ENCODE assay signal across 1 cellular context in the genomic region with DNA sequence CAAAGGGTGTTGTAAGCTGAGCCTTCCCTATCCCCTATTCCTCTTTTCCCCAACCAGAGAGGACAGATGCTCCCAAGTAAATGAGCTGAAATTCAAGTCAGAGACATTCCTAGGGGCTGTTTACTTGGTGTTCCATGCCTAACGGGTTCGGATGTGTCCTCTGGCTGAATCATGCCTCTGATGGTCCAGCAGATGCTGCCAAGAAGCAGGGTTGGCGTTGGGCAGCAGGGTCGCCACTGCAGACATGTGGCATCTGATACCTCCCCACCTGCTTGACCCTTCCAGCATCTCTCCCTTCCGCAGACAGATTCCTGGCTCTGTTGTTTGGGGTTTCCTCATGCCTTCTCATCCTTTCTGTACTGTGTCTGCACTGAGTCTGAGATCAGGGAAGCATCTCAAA.
TF ChIP-seq lines count a peak whose summit lies in the region.

No MANE protein-coding gene starts in this region.

TF ChIP-seq in SK-N-SH treated with all-trans-retinoic acid at 6 μM for 48 hours, 23 proteins besides CTCF, POLR2A, EP300 and RAD21 (continued from another document):
- no peak for TF ChIP-seq CREB5 (CRISPR knock-in tag; IDR thresholded peaks at IDR 0.05; ENCODE audit: low read depth)
- TF ChIP-seq, protein P1, sequence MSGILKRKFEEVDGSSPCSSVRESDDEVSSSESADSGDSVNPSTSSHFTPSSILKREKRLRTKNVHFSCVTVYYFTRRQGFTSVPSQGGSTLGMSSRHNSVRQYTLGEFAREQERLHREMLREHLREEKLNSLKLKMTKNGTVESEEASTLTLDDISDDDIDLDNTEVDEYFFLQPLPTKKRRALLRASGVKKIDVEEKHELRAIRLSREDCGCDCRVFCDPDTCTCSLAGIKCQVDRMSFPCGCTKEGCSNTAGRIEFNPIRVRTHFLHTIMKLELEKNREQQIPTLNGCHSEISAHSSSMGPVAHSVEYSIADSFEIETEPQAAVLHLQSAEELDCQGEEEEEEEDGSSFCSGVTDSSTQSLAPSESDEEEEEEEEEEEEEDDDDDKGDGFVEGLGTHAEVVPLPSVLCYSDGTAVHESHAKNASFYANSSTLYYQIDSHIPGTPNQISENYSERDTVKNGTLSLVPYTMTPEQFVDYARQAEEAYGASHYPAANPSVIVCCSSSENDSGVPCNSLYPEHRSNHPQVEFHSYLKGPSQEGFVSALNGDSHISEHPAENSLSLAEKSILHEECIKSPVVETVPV (CRISPR knock-in tag; IDR thresholded peaks at IDR 0.05): no peak
- TF ChIP-seq ZC3H10 (CRISPR knock-in tag; IDR thresholded peaks at IDR 0.05): no peak
- TF ChIP-seq ISL1 (CRISPR knock-in tag; IDR thresholded peaks at IDR 0.05): no peak
- no peak for TF ChIP-seq SNAI2 (CRISPR knock-in tag; IDR thresholded peaks at IDR 0.05)
- TF ChIP-seq GLIS3 (CRISPR knock-in tag; IDR thresholded peaks at IDR 0.05): no peak
- TF ChIP-seq ZFP3 (CRISPR knock-in tag; IDR thresholded peaks at IDR 0.05): no peak
- TF ChIP-seq POU6F1 (CRISPR knock-in tag; IDR thresholded peaks at IDR 0.05; ENCODE audit: borderline replicate concordance, low read depth): no peak
- TF ChIP-seq BACH2 (CRISPR knock-in tag; IDR thresholded peaks at IDR 0.05; ENCODE audit: borderline replicate concordance): no peak
- TF ChIP-seq ZFP30 (CRISPR knock-in tag; IDR thresholded peaks at IDR 0.05): no peak
- TF ChIP-seq TOX (CRISPR knock-in tag; IDR thresholded peaks at IDR 0.05; ENCODE audit: borderline replicate concordance): no peak
